17 cellular contexts compared by ENCODE assay signal in the genomic region with DNA sequence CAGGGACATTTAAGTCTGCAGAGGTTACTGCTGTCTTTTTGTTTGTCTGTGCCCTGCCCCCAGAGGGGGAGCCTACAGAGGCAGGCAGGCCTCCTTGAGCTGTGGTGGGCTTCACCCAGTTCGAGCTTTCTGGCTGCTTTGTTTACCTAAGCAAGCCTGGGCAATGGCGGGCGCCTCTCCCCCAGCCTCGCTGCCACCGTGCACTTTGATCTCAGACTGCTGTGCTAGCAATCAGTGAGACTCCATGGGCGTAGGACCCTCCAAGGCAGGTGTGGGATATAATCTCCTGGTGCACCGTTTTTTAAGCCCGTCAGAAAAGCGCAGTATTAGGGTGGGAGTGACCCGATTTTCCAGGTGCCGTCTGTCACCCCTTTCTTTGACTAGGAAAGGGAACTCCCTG. TPM values are rescaled to one million over a fixed set of nuclear protein-coding genes. Genes with fewer than 3 reads are reported as not detected.
DNase-seq lines count a peak whose midpoint lies in the region; TF ChIP-seq lines count a peak whose summit lies in the region.
"Not testable (repeated sequence)": the region's sequence is repeated elsewhere in the genome, so short reads cannot be mapped to it uniquely, and the experiment has no call there.
"Had no signal": no experiment of that assay in that cellular context is flagged by ENCODE, and none has a peak within 500 bp of the region (broad histone marks: within the 10 kb centered on the region; RNA-seq: fewer than 3 reads in every experiment).

No MANE protein-coding gene starts in this region.

- H3K36me3 ChIP-seq in right atrium auricular region = not testable (repeated sequence)

- not testable (repeated sequence) for H3K27ac ChIP-seq in right atrium auricular region

- H3K4me1 Mint-ChIP-seq in activated CD4-positive, alpha-beta memory T cell treated with anti-CD3 and anti-CD28 coated beads for 36 hours (ENCODE audit: low read depth); type B pancreatic cell (ENCODE audit: unreplicated experiment): not testable (repeated sequence)

- H3K27ac Mint-ChIP-seq in activated CD4-positive, alpha-beta memory T cell treated with anti-CD3 and anti-CD28 coated beads for 36 hours; type B pancreatic cell: not testable (repeated sequence)

- not testable (repeated sequence) for H3K4me1 ChIP-seq in right atrium auricular region

- not testable (repeated sequence) for H3K27me3 ChIP-seq in right atrium auricular region

- not testable (repeated sequence) for TF ChIP-seq CTCF in right atrium auricular region (IDR thresholded peaks at IDR 0.05); type B pancreatic cell (conservative IDR thresholded peaks at IDR 0.05)

- not testable (repeated sequence) for H3K9me3 Mint-ChIP-seq in activated CD4-positive, alpha-beta memory T cell treated with anti-CD3 and anti-CD28 coated beads for 36 hours; type B pancreatic cell

- not testable (repeated sequence) for H3K4me3 Mint-ChIP-seq in activated CD4-positive, alpha-beta memory T cell treated with anti-CD3 and anti-CD28 coated beads for 36 hours; type B pancreatic cell

- H3K9me3 ChIP-seq in right atrium auricular region = not testable (repeated sequence)

- H3K27me3 Mint-ChIP-seq in activated CD4-positive, alpha-beta memory T cell treated with anti-CD3 and anti-CD28 coated beads for 36 hours = peaks cover 12% of the 10 kb centered on the region
- H3K27me3 Mint-ChIP-seq in type B pancreatic cell = peaks cover 13% of the 10 kb centered on the region

- not testable (repeated sequence) for H3K36me3 Mint-ChIP-seq in activated CD4-positive, alpha-beta memory T cell treated with anti-CD3 and anti-CD28 coated beads for 36 hours; type B pancreatic cell

- H3K4me3 ChIP-seq in right atrium auricular region = not testable (repeated sequence)

- CTCF ChIA-PET in activated CD4-positive, alpha-beta memory T cell treated with anti-CD3 and anti-CD28 coated beads for 36 hours (lab: Charles Lee) = not testable (repeated sequence)

- intact Hi-C loops in activated CD4-positive, alpha-beta memory T cell treated with anti-CD3 and anti-CD28 coated beads for 36 hours (cut with micrococcal nuclease); cardiac septum (cut with DNase I); posterior vena cava (cut with DNase I): not testable (repeated sequence)

- DNase-seq in activated CD4-positive, alpha-beta memory T cell treated with anti-CD3 and anti-CD28 coated beads for 36 hours = peak; percentile 3
- DNase-seq in activated CD8-positive, alpha-beta memory T cell treated with anti-CD3 and anti-CD28 coated beads for 24 hours = peak; percentile 5
- peak; percentile 25 for DNase-seq in activated effector memory CD4-positive, alpha-beta T cell treated with anti-CD3 and anti-CD28 coated beads, Interleukin-2, amount 50 U/mL, for 16 hours
- DNase-seq in cardiac septum (ENCODE audit: low spot score) (peak; percentile 12), right atrium auricular region (ENCODE audit: low spot score) (peak; percentile 23), mesenteric fat pad (ENCODE audit: low spot score) (peak; percentile 67), posterior vena cava (ENCODE audit: low spot score) (peak; percentile 18), type B pancreatic cell (ENCODE audit: extremely low spot score, unreplicated experiment) (peak; percentile 34)

- POLR2A ChIA-PET in activated CD4-positive, alpha-beta memory T cell treated with anti-CD3 and anti-CD28 coated beads for 36 hours (lab: Charles Lee) = not testable (repeated sequence)

RNA-seq across cellular contexts. Expression of gene PKP1, which starts 43.7 kb away (rescaled TPM):
- total RNA-seq in activated CD4-positive, alpha-beta memory T cell treated with anti-CD3 and anti-CD28 coated beads for 36 hours = not detected
- total RNA-seq in cardiac septum (0.16 TPM), right atrium auricular region (1 to 10 TPM in 1 of 2 donors, not detected in 1; 2.3 TPM), mesenteric fat pad (11.5 TPM), posterior vena cava (1 to 10 TPM in 1 of 2 donors, under 1 TPM in 1; 0.83 to 2.8 TPM), type B pancreatic cell (ENCODE audit: low replicate concordance) (7.6 and 30.7 TPM in 2 replicates)
- total RNA-seq: A172; B cell; Caco-2; CD4-positive, alpha-beta memory T cell; CD4-positive, alpha-beta T cell; CD4-positive, CD25-positive, alpha-beta regulatory T cell; CD8-positive, alpha-beta memory T cell; CD8-positive, alpha-beta T cell had no signal

RNA-seq across cellular contexts. Expression of gene IGFN1, which starts 49.0 kb away (rescaled TPM):
- total RNA-seq in activated CD4-positive, alpha-beta memory T cell treated with anti-CD3 and anti-CD28 coated beads for 36 hours = not detected
- 0.05 TPM for total RNA-seq in cardiac septum
- not detected for total RNA-seq in right atrium auricular region
- total RNA-seq in mesenteric fat pad = not detected
- total RNA-seq in posterior vena cava = 1 to 10 TPM in 1 of 2 donors, under 1 TPM in 1; 0.90 to 3.4 TPM
- 2.0 and 7.9 TPM in 2 replicates for total RNA-seq in type B pancreatic cell (ENCODE audit: low replicate concordance)
- total RNA-seq: B cell; Calu3; CD4-positive, alpha-beta memory T cell; CD4-positive, alpha-beta T cell; CD4-positive, CD25-positive, alpha-beta regulatory T cell; CD8-positive, alpha-beta memory T cell; CD8-positive, alpha-beta T cell had no signal

Comparison
In these comparisons a context has a peak if more than half of its experiments do, and no peak if none do; other contexts are left out.
1. DNase-seq: peak in every context shown above with its lines; median percentile 67 in mesenteric fat pad; 34 in type B pancreatic cell; 25 in activated effector memory CD4-positive, alpha-beta T cell treated with anti-CD3 and anti-CD28 coated beads, Interleukin-2, amount 50 U/mL, for 16 hours; 23 in right atrium auricular region; 18 in posterior vena cava; 12 in cardiac septum; 5 in activated CD8-positive, alpha-beta memory T cell treated with anti-CD3 and anti-CD28 coated beads for 24 hours; 3 in activated CD4-positive, alpha-beta memory T cell treated with anti-CD3 and anti-CD28 coated beads for 36 hours.